ENCODE assay signal across 1 cellular context in genomic region chr1:118043624-118044023, GRCh38.
TF ChIP-seq lines count a peak whose summit lies in the region.

No MANE protein-coding gene starts in this region.

TF ChIP-seq in HepG2, 621 proteins besides CTCF, POLR2A, EP300 and RAD21 (continued from another document):
- TF ChIP-seq AFF4 (CRISPR knock-in tag; IDR thresholded peaks at IDR 0.05) (no peak), MAFF (IDR thresholded peaks at IDR 0.05; ENCODE audit: low read depth, low read length) (peak; percentile 78), ZEB1 (IDR thresholded peaks at IDR 0.05; ENCODE audit: insufficient replicate concordance, low read depth) (no peak), GPBP1L1 (CRISPR knock-in tag; IDR thresholded peaks at IDR 0.05) (no peak), CHD4 (IDR thresholded peaks at IDR 0.05; ENCODE audit: borderline replicate concordance, low read length) (no peak), ZNF318 (CRISPR knock-in tag; IDR thresholded peaks at IDR 0.05) (no peak), MAFK (conservative IDR thresholded peaks at IDR 0.05 in 1 of 2, IDR thresholded peaks at IDR 0.05 in 1 of 2; ENCODE audit: low read length in 2 of 2) (peak; percentile 70 to 85)
